12 cellular contexts compared by ENCODE assay signal in genomic region chr12:123763093-123763492, GRCh38. TPM values are rescaled to one million over a fixed set of nuclear protein-coding genes. Genes with fewer than 3 reads are reported as not detected.
DNase-seq lines count a peak whose midpoint lies in the region; TF ChIP-seq lines count a peak whose summit lies in the region.
"Had no signal": no experiment of that assay in that cellular context is flagged by ENCODE, and none has a peak within 500 bp of the region (broad histone marks: within the 10 kb centered on the region; RNA-seq: fewer than 3 reads in every experiment).

No MANE protein-coding gene starts in this region.

- H3K4me1 Mint-ChIP-seq in activated CD4-positive, alpha-beta T cell treated with anti-CD3 and anti-CD28 coated beads, Interleukin-2, amount 10 ng/mL, durations not matched to agents 24 days and 14 days, result peaks cover 10% of the 10 kb centered on the region

- TF ChIP-seq POLR2A in sigmoid colon (IDR thresholded peaks at IDR 0.05), result no peak

- H3K9me3 ChIP-seq in iPS-18a (ENCODE audit: control insufficient read depth, low read depth, low read length) (no peaks in the 10 kb centered on the region), sigmoid colon (no peaks in the 10 kb centered on the region), mammary epithelial cell (replicated peaks; ENCODE audit: insufficient read depth, low read length) (no peaks in the 10 kb centered on the region)
- H3K9me3 ChIP-seq: right lobe of liver, tibial artery had no signal

- H3K27me3 ChIP-seq in iPS-18a (ENCODE audit: control insufficient read depth, insufficient read depth, low read length), result peaks cover 20% of the 10 kb centered on the region
- H3K27me3 ChIP-seq in sigmoid colon, result peaks cover 10 to 57% (median 33%) of the 10 kb centered on the region in 3 donors
- H3K27me3 ChIP-seq in mammary epithelial cell (ENCODE audit: insufficient read depth, low read length), result peaks cover 2% of the 10 kb centered on the region

- CTCF ChIA-PET in mammary epithelial cell (lab: Charles Lee; ENCODE audit: low non-redundant PET), result no interaction called here

- H3K27ac Mint-ChIP-seq in activated CD4-positive, alpha-beta T cell treated with anti-CD3 and anti-CD28 coated beads, Interleukin-2, amount 10 ng/mL, durations not matched to agents 24 days and 14 days, result no peak overlapping the region
- H3K27ac Mint-ChIP-seq: activated naive CD8-positive, alpha-beta T cell treated with anti-CD3 and anti-CD28 coated beads, Interleukin-2, amount 50 U/mL, for 24 hours had no signal

- no peak overlapping the region for H2AFZ ChIP-seq in mammary epithelial cell (ENCODE audit: low read depth, low read length)

- H3K4me1 ChIP-seq in iPS-18a (ENCODE audit: control insufficient read depth, low read depth, low read length), result peaks cover 9% of the 10 kb centered on the region
- peaks cover 0 to 16% (median 13%) of the 10 kb centered on the region in 4 donors for H3K4me1 ChIP-seq in sigmoid colon
- H3K4me1 ChIP-seq in mammary epithelial cell (ENCODE audit: insufficient read depth, low read length), result peaks cover 9% of the 10 kb centered on the region

- H3K27ac ChIP-seq in iPS-18a (ENCODE audit: low read length) (no peak overlapping the region), sigmoid colon (no peak overlapping the region), mammary epithelial cell (ENCODE audit: insufficient read depth, low read depth, low read length) (no peak overlapping the region)
- H3K27ac ChIP-seq: right lobe of liver, tibial artery had no signal

- H3K4me2 ChIP-seq in mammary epithelial cell (ENCODE audit: insufficient read depth, low read depth, low read length), result no peak overlapping the region

- no TSS peak for BruUV-seq in mammary epithelial cell (replicated peaks; lab: Mats Ljungman, UMichigan)

- H3K4me3 ChIP-seq in iPS-18a (ENCODE audit: low read length) (peak overlapping the region; percentile 63), sigmoid colon (no peak overlapping the region), mammary epithelial cell (replicated peaks in 1 of 3; ENCODE audit: insufficient read depth in 1 of 3, low read depth in 2 of 3, low read length in 3 of 3) (no peak overlapping the region)

- no peaks in the 10 kb centered on the region for H3K9me3 Mint-ChIP-seq in activated CD4-positive, alpha-beta T cell treated with anti-CD3 and anti-CD28 coated beads, Interleukin-2, amount 10 ng/mL, durations not matched to agents 24 days and 14 days
- H3K9me3 Mint-ChIP-seq: activated naive CD8-positive, alpha-beta T cell treated with anti-CD3 and anti-CD28 coated beads, Interleukin-2, amount 50 U/mL, for 24 hours had no signal

- TF ChIP-seq CTCF in sigmoid colon (IDR thresholded peaks at IDR 0.05) (no peak), mammary epithelial cell (conservative IDR thresholded peaks at IDR 0.05 in 1 of 2, IDR thresholded peaks at IDR 0.05 in 1 of 2; ENCODE audit: extremely low read depth in 1 of 2, insufficient read depth in 1 of 2, low read depth in 1 of 2, low read length in 2 of 2) (no peak)

- H3K36me3 ChIP-seq in iPS-18a (ENCODE audit: control insufficient read depth, low read depth, low read length) (peaks cover 6% of the 10 kb centered on the region), sigmoid colon (peaks cover 0 to 21% (median 5%) of the 10 kb centered on the region in 4 donors), mammary epithelial cell (ENCODE audit: insufficient read depth, low read length) (no peaks in the 10 kb centered on the region)

- H3K9ac ChIP-seq in iPS-18a (ENCODE audit: low read length), result no peak overlapping the region
- no peak overlapping the region for H3K9ac ChIP-seq in mammary epithelial cell (ENCODE audit: insufficient read depth, low read length)

- no peak for TF ChIP-seq EP300 in sigmoid colon (IDR thresholded peaks at IDR 0.05)

- peaks cover 14% of the 10 kb centered on the region for H3K27me3 Mint-ChIP-seq in activated CD4-positive, alpha-beta T cell treated with anti-CD3 and anti-CD28 coated beads, Interleukin-2, amount 10 ng/mL, durations not matched to agents 24 days and 14 days

- WGBS in sigmoid colon, 2 donors, result 23 to 65% methylated on average over 8 of the region's 8 CpGs
- WGBS in mammary epithelial cell (ENCODE audit: low coverage, missing lambda C conversion rate), result 45% methylated on average over 8 of the region's 8 CpGs

- dilution Hi-C loops in mammary epithelial cell (cut with HindIII; ENCODE audit: low sequenced_read_pairs), result no loop called here

- H3K79me2 ChIP-seq in mammary epithelial cell (ENCODE audit: insufficient read depth, low read length), result no peaks in the 10 kb centered on the region

- H3K36me3 Mint-ChIP-seq in activated CD4-positive, alpha-beta T cell treated with anti-CD3 and anti-CD28 coated beads, Interleukin-2, amount 10 ng/mL, durations not matched to agents 24 days and 14 days (ENCODE audit: low read depth), result peaks cover 18% of the 10 kb centered on the region

- DNase-seq in activated CD4-positive, alpha-beta T cell treated with anti-CD3 and anti-CD28 coated beads, Interleukin-2, amount 10 ng/mL, durations not matched to agents 24 days and 14 days, result no peak
- DNase-seq in activated CD4-positive, alpha-beta T cell treated with anti-CD3 and anti-CD28 coated beads, Interleukin-2, amount 50 U/mL, for 1 hour, result no peak
- DNase-seq in NCI-H510A treated with DMSO at 0.1 percent for 48 hours (lab: John Stamatoyannopoulos, UW), result peak; percentile 85
- DNase-seq in sigmoid colon, result peak; percentile 44
- DNase-seq in stimulated activated CD4-positive, alpha-beta T cell treated with anti-CD3 and anti-CD28 coated beads, Interleukin-4, amount 100 ng/mL, for 1 hour, result no peak
- no peak for DNase-seq in mammary epithelial cell
- DNase-seq in NCI-H774 (lab: John Stamatoyannopoulos, UW), result no peak
- DNase-seq: activated naive CD8-positive, alpha-beta T cell treated with anti-CD3 and anti-CD28 coated beads, Interleukin-2, amount 50 U/mL, for 24 hours; NCI-H1417; tibial artery had no signal

- in situ Hi-C loops in mammary epithelial cell (cut with MboI; ENCODE audit: low sequenced_read_pairs in 2 of 2), result no loop called here

- H3K4me3 Mint-ChIP-seq in activated CD4-positive, alpha-beta T cell treated with anti-CD3 and anti-CD28 coated beads, Interleukin-2, amount 10 ng/mL, durations not matched to agents 24 days and 14 days, result peak overlapping the region; percentile 82

- intact Hi-C loops in activated CD4-positive, alpha-beta T cell treated with anti-CD3 and anti-CD28 coated beads, Interleukin-2, amount 10 ng/mL, durations not matched to agents 24 days and 14 days (cut with micrococcal nuclease), result no loop called here
- intact Hi-C loops in sigmoid colon (cut with DNase I), result no loop called here
- intact Hi-C loops in mammary epithelial cell (cut with micrococcal nuclease), result no loop called here

- no peaks in the 10 kb centered on the region for H4K20me1 ChIP-seq in mammary epithelial cell (ENCODE audit: insufficient read depth, low read length)

RNA-seq across cellular contexts. Expression of gene DNAH10, which starts 1.0 kb away (rescaled TPM):
- total RNA-seq in activated CD4-positive, alpha-beta T cell treated with anti-CD3 and anti-CD28 coated beads, Interleukin-2, amount 10 ng/mL, durations not matched to agents 24 days and 14 days, result 0.14 and 0.21 TPM in 2 replicates
- total RNA-seq in sigmoid colon (under 1 TPM in 2 of 4 donors, not detected in 2; under 0.01 to 0.16 TPM), mammary epithelial cell (under 1 TPM; 0.50 to 0.96 TPM)
- polyA plus RNA-seq in sigmoid colon (under 1 TPM in 1 of 3 donors, not detected in 2; 0.29 TPM), mammary epithelial cell (0.16 TPM)
- 0.16 TPM for polyA minus RNA-seq in mammary epithelial cell

RNA-seq across cellular contexts. Expression of gene ATP6V0A2, which starts 50.9 kb away (rescaled TPM):
- total RNA-seq in activated CD4-positive, alpha-beta T cell treated with anti-CD3 and anti-CD28 coated beads, Interleukin-2, amount 10 ng/mL, durations not matched to agents 24 days and 14 days, result 120 and 122 TPM in 2 replicates
- total RNA-seq in sigmoid colon, result 10 to 100 TPM; 13.6 to 21.0 (median 15.4) TPM
- 1 to 10 TPM; 1.8 to 9.2 (median 3.0) TPM for polyA plus RNA-seq in sigmoid colon
- 10 to 100 TPM; 31.0 to 32.3 TPM for total RNA-seq in mammary epithelial cell
- polyA plus RNA-seq in mammary epithelial cell, result 14.7 TPM
- 101 TPM for polyA minus RNA-seq in mammary epithelial cell

Comparison
In these comparisons a context has a peak if more than half of its experiments do, and no peak if none do; other contexts are left out.
1. DNase-seq: peak in NCI-H510A treated with DMSO at 0.1 percent for 48 hours (single experiment) and sigmoid colon (single experiment); none in activated CD4-positive, alpha-beta T cell treated with anti-CD3 and anti-CD28 coated beads, Interleukin-2, amount 10 ng/mL, durations not matched to agents 24 days and 14 days (single experiment), activated CD4-positive, alpha-beta T cell treated with anti-CD3 and anti-CD28 coated beads, Interleukin-2, amount 50 U/mL, for 1 hour (single experiment), stimulated activated CD4-positive, alpha-beta T cell treated with anti-CD3 and anti-CD28 coated beads, Interleukin-4, amount 100 ng/mL, for 1 hour (single experiment), mammary epithelial cell (single experiment) and NCI-H774 (single experiment).